In the genomic region with DNA sequence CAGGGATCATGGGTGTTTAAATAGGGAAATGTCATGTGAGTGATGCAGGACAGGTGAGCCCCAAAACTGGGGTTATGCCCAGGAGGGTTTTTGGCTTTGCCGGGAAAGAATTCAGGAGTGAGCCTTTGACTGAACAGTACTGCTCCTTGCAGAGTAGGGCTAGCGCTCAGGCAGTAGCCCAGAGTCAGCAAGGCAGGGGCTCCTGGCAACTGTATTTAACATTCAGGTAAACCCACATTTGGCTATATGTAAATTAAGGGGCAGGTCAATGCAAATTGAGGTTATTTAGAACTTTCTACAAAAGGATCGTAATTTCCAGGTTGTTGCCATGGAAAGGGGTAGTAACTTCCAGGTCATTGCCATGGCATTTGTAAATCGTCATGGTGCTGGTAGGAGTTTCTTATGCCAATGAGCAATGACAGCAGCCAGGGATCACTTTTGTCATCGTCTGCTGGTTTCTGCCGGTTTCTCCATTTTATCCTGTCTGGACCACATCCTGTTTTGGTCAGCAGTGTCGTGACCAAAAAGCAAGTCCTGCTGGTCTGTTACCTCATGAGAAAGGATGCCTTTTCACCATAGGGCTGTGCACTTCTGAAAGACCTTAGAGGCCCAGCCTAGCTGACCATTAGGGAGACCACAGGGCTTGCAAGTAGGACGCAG, we compare ENCODE assay signal across 11 cellular contexts. TPM values are rescaled to one million over a fixed set of nuclear protein-coding genes. Genes with fewer than 3 reads are reported as not detected.
DNase-seq lines count a peak whose midpoint lies in the region; TF ChIP-seq lines count a peak whose summit lies in the region.
"Had no signal": no experiment of that assay in that cellular context is flagged by ENCODE, and none has a peak within 500 bp of the region (broad histone marks: within the 10 kb centered on the region; RNA-seq: fewer than 3 reads in every experiment).

No MANE protein-coding gene starts in this region.

- no peaks in the 10 kb centered on the region for H4K20me1 ChIP-seq in smooth muscle cell (ENCODE audit: low read depth)

- H3K4me3 ChIP-seq in smooth muscle cell = no peak overlapping the region
- H3K4me3 ChIP-seq: adrenal gland had no signal

- H3K4me3 Mint-ChIP-seq in chondrocyte (ENCODE audit: unreplicated experiment) = no peak overlapping the region
- H3K4me3 Mint-ChIP-seq: stimulated activated naive CD8-positive, alpha-beta T cell treated with anti-CD3 and anti-CD28 coated beads, Interleukin-15, Interleukin-2, amounts not matched to agents 100 ng/mL and 50 ng/mL, for 24 hours had no signal

- peaks cover 8% of the 10 kb centered on the region for H3K4me1 Mint-ChIP-seq in chondrocyte (ENCODE audit: low read depth)

- peak overlapping the region; percentile 59 for H3K4me2 ChIP-seq in smooth muscle cell

- H3K9me3 Mint-ChIP-seq in chondrocyte (ENCODE audit: low read depth) = peaks cover 26% of the 10 kb centered on the region

- peaks cover 39% of the 10 kb centered on the region for H3K79me2 ChIP-seq in smooth muscle cell (ENCODE audit: low read depth)

- H3K27ac ChIP-seq in smooth muscle cell (ENCODE audit: low read depth) = peak overlapping the region; percentile 100
- H3K27ac ChIP-seq: adrenal gland had no signal

- peaks cover 15% of the 10 kb centered on the region for H3K36me3 ChIP-seq in smooth muscle cell (ENCODE audit: low read depth)
- H3K36me3 ChIP-seq: adrenal gland had no signal

- WGBS in smooth muscle cell (ENCODE audit: low lambda C conversion rate) = 43% methylated on average over 8 of the region's 8 CpGs

- H3K9me3 ChIP-seq in smooth muscle cell (replicated peaks; ENCODE audit: low read depth) = peaks cover 10% of the 10 kb centered on the region

- H3K27me3 ChIP-seq in smooth muscle cell (ENCODE audit: low read depth) = no peaks in the 10 kb centered on the region
- H3K27me3 ChIP-seq: adrenal gland had no signal

- no peak for TF ChIP-seq CTCF in chondrocyte (IDR thresholded peaks at IDR 0.05)
- TF ChIP-seq CTCF in smooth muscle cell (IDR thresholded peaks at IDR 0.05; ENCODE audit: borderline replicate concordance, insufficient read depth, poor library complexity, severe bottlenecking) = no peak

- H3K4me1 ChIP-seq in smooth muscle cell (ENCODE audit: low read depth) = no peaks in the 10 kb centered on the region
- H3K4me1 ChIP-seq: adrenal gland had no signal

- H3F3A ChIP-seq in smooth muscle cell (ENCODE audit: low read depth) = peaks cover 7% of the 10 kb centered on the region

- H3K9ac ChIP-seq in smooth muscle cell (ENCODE audit: low read depth) = peak overlapping the region; percentile 97

- H3K27ac Mint-ChIP-seq in chondrocyte (ENCODE audit: unreplicated experiment) = peak overlapping the region; percentile 77
- H3K27ac Mint-ChIP-seq: stimulated activated naive CD8-positive, alpha-beta T cell treated with anti-CD3 and anti-CD28 coated beads, Interleukin-15, Interleukin-2, amounts not matched to agents 100 ng/mL and 50 ng/mL, for 24 hours had no signal

- no peaks in the 10 kb centered on the region for H3K27me3 Mint-ChIP-seq in chondrocyte (ENCODE audit: low read depth)
- H3K27me3 Mint-ChIP-seq: stimulated activated naive CD8-positive, alpha-beta T cell treated with anti-CD3 and anti-CD28 coated beads, Interleukin-15, Interleukin-2, amounts not matched to agents 100 ng/mL and 50 ng/mL, for 24 hours had no signal

- H3K36me3 Mint-ChIP-seq in chondrocyte (ENCODE audit: low read depth) = peaks cover 37% of the 10 kb centered on the region

- H2AFZ ChIP-seq in smooth muscle cell (ENCODE audit: low read depth) = no peak overlapping the region

- peak; percentile 7 for DNase-seq in activated CD8-positive, alpha-beta memory T cell treated with anti-CD3 and anti-CD28 coated beads, Interleukin-2, amount 50 U/mL, for 1 hour (ENCODE audit: extremely low read depth)
- DNase-seq in activated CD8-positive, alpha-beta memory T cell treated with anti-CD3 and anti-CD28 coated beads for 24 hours = no peak
- DNase-seq in SKM-1 treated with dmso at 0.1 percent for 144 hours (lab: John Stamatoyannopoulos, UW; ENCODE audit: unreplicated experiment) (peak; percentile 95), chondrocyte (ENCODE audit: low spot score) (no peak), smooth muscle cell (lab: John Stamatoyannopoulos, UW; ENCODE audit: unreplicated experiment) (no peak), NCI-H187 (lab: John Stamatoyannopoulos, UW) (no peak), hippocampal formation (lab: John Stamatoyannopoulos, UW) (no peak)
- no peak for DNase-seq in stimulated activated CD4-positive, alpha-beta T cell treated with anti-CD3 and anti-CD28 coated beads, Interleukin-4, amount 100 ng/mL, for 1 hour
- DNase-seq: posterior cingulate gyrus had no signal

RNA-seq across cellular contexts. Expression of gene MTHFS, which starts 24.3 kb away (rescaled TPM):
- total RNA-seq in chondrocyte = 12.9 to 16.9 TPM (median 13.0 TPM) in 3 replicates
- 64.4 and 64.8 TPM in 2 replicates for total RNA-seq in smooth muscle cell
- polyA plus RNA-seq in smooth muscle cell = 46.7 and 56.0 TPM in 2 replicates

Comparison
In these comparisons a context has a peak if more than half of its experiments do, and no peak if none do; other contexts are left out.
1. DNase-seq: peak in activated CD8-positive, alpha-beta memory T cell treated with anti-CD3 and anti-CD28 coated beads, Interleukin-2, amount 50 U/mL, for 1 hour (single experiment) and SKM-1 treated with dmso at 0.1 percent for 144 hours (single experiment); none in activated CD8-positive, alpha-beta memory T cell treated with anti-CD3 and anti-CD28 coated beads for 24 hours (single experiment), chondrocyte (single experiment), smooth muscle cell (single experiment), NCI-H187 (0 of 2), stimulated activated CD4-positive, alpha-beta T cell treated with anti-CD3 and anti-CD28 coated beads, Interleukin-4, amount 100 ng/mL, for 1 hour (single experiment) and hippocampal formation (0 of 2).